ENCODE assay signal across 10 cellular contexts in genomic region chr3:71185733-71186455, GRCh38.
DNase-seq lines count a peak whose midpoint lies in the region; ATAC-seq and TF ChIP-seq lines count a peak whose summit lies in the region.
"Had no signal": no experiment of that assay in that cellular context is flagged by ENCODE, and none has a peak within 500 bp of the region (broad histone marks: within the 10 kb centered on the region; RNA-seq: fewer than 3 reads in every experiment).

No MANE protein-coding gene starts in this region.

- CTCF ChIA-PET in CD8-positive, alpha-beta T cell (lab: Charles Lee), result interaction anchor here (0.6 kb wide), 2 partner anchors 154 to 196 kb away, joined by 3 to 5 read pairs; no protein-coding TSS in a partner anchor

- no peak overlapping the region for H3K4me3 ChIP-seq in CD8-positive, alpha-beta T cell (ENCODE audit: low read depth, low read length)
- H3K4me3 ChIP-seq in thyroid gland (replicated peaks in 1 of 3) (no peak overlapping the region), gastroesophageal sphincter (no peak overlapping the region)

- peaks cover 14% of the 10 kb centered on the region for H3K4me1 ChIP-seq in CD8-positive, alpha-beta T cell (ENCODE audit: insufficient read depth, low read length)
- H3K4me1 ChIP-seq in thyroid gland (peaks cover 0 to under 1% of the 10 kb centered on the region in 2 donors), gastroesophageal sphincter (peaks cover 0 to 1% (median 0%) of the 10 kb centered on the region in 3 donors)

- H3K4me3 Mint-ChIP-seq in CD8-positive, alpha-beta T cell, result no peak overlapping the region
- no peak overlapping the region for H3K4me3 Mint-ChIP-seq in activated T-helper 2 cell treated with anti-CD3 and anti-CD28 coated beads, Interferon-gamma antibody, Interleukin-2, Interleukin-4, amounts not matched to agents 10 μg/mL and 5 μg/mL and 100 μg/mL, durations not matched to agents 14 hours and 24 hours and 36 hours (ENCODE audit: low read depth)

- H3K27me3 ChIP-seq in CD8-positive, alpha-beta T cell (ENCODE audit: insufficient read depth, low read length), result no peaks in the 10 kb centered on the region
- no peaks in the 10 kb centered on the region for H3K27me3 ChIP-seq in thyroid gland
- H3K27me3 ChIP-seq in gastroesophageal sphincter, result no peaks in the 10 kb centered on the region

- no peaks in the 10 kb centered on the region for H3K9me3 Mint-ChIP-seq in CD8-positive, alpha-beta T cell
- peaks cover 8% of the 10 kb centered on the region for H3K9me3 Mint-ChIP-seq in activated T-helper 2 cell treated with anti-CD3 and anti-CD28 coated beads, Interferon-gamma antibody, Interleukin-2, Interleukin-4, amounts not matched to agents 10 μg/mL and 5 μg/mL and 100 μg/mL, durations not matched to agents 14 hours and 24 hours and 36 hours

- peaks cover 42% of the 10 kb centered on the region for H3K4me1 Mint-ChIP-seq in CD8-positive, alpha-beta T cell (ENCODE audit: low read depth)
- H3K4me1 Mint-ChIP-seq in activated T-helper 2 cell treated with anti-CD3 and anti-CD28 coated beads, Interferon-gamma antibody, Interleukin-2, Interleukin-4, amounts not matched to agents 10 μg/mL and 5 μg/mL and 100 μg/mL, durations not matched to agents 14 hours and 24 hours and 36 hours (ENCODE audit: low read depth), result peaks cover 48% of the 10 kb centered on the region

- intact Hi-C loops in CD8-positive, alpha-beta T cell (cut with DNase I, micrococcal nuclease), result loop anchor here in 1 of 2 experiments (5.0 kb wide), 1 partner anchor 41 kb away; no protein-coding TSS in a partner anchor
- intact Hi-C loops in activated T-helper 2 cell treated with anti-CD3 and anti-CD28 coated beads, Interferon-gamma antibody, Interleukin-2, Interleukin-4, amounts not matched to agents 10 μg/mL and 5 μg/mL and 100 μg/mL, durations not matched to agents 14 hours and 24 hours and 36 hours (cut with micrococcal nuclease), result loop anchor here (1.0 to 5.0 kb wide), 4 partner anchors 34 to 396 kb away; partner anchors contain the start of gene FOXP1
- intact Hi-C loops in thyroid gland (cut with DNase I), result no loop called here

- H3K9me3 ChIP-seq in CD8-positive, alpha-beta T cell (ENCODE audit: low read length), result no peaks in the 10 kb centered on the region
- H3K9me3 ChIP-seq in thyroid gland, result no peaks in the 10 kb centered on the region
- H3K9me3 ChIP-seq in gastroesophageal sphincter, result no peaks in the 10 kb centered on the region

- peak; percentile 83 for ATAC-seq in CD8-positive, alpha-beta T cell
- ATAC-seq in HG02678 (IDR thresholded peaks at IDR 0.05; ENCODE audit: unreplicated experiment) (no peak), gastroesophageal sphincter (no peak)

- H3K27ac ChIP-seq in CD8-positive, alpha-beta T cell (ENCODE audit: low read depth, low read length), result no peak overlapping the region
- H3K27ac ChIP-seq in thyroid gland (no peak overlapping the region), gastroesophageal sphincter (no peak overlapping the region)

- H3K27me3 Mint-ChIP-seq in CD8-positive, alpha-beta T cell (ENCODE audit: low read depth), result no peaks in the 10 kb centered on the region
- H3K27me3 Mint-ChIP-seq in activated T-helper 2 cell treated with anti-CD3 and anti-CD28 coated beads, Interferon-gamma antibody, Interleukin-2, Interleukin-4, amounts not matched to agents 10 μg/mL and 5 μg/mL and 100 μg/mL, durations not matched to agents 14 hours and 24 hours and 36 hours (ENCODE audit: low read depth), result no peaks in the 10 kb centered on the region

- 84 to 91% methylated on average over 3 of the region's 3 CpGs for WGBS in thyroid gland, 2 donors
- 50 to 72% methylated on average over 1 to 3 of the region's 3 CpGs for WGBS in gastroesophageal sphincter (ENCODE audit: low coverage in 1 of 2), 2 donors

- peak overlapping the region; percentile 75 for H3K27ac Mint-ChIP-seq in CD8-positive, alpha-beta T cell
- peak overlapping the region; percentile 35 for H3K27ac Mint-ChIP-seq in activated T-helper 2 cell treated with anti-CD3 and anti-CD28 coated beads, Interferon-gamma antibody, Interleukin-2, Interleukin-4, amounts not matched to agents 10 μg/mL and 5 μg/mL and 100 μg/mL, durations not matched to agents 14 hours and 24 hours and 36 hours

- TF ChIP-seq CTCF in CD8-positive, alpha-beta T cell (IDR thresholded peaks at IDR 0.05), result no peak
- TF ChIP-seq CTCF in thyroid gland (IDR thresholded peaks at IDR 0.05) (no peak), gastroesophageal sphincter (IDR thresholded peaks at IDR 0.05) (no peak)

- DNase-seq in CD8-positive, alpha-beta T cell, result peak in 5 of 7 experiments; percentile 3 to 53 (median 38)
- DNase-seq in KBM-7, result peak; percentile 25
- no peak for DNase-seq in activated T-helper 2 cell treated with anti-CD3 and anti-CD28 coated beads, Interferon-gamma antibody, Interleukin-2, Interleukin-4, amounts not matched to agents 10 μg/mL and 5 μg/mL and 100 μg/mL, durations not matched to agents 14 hours and 24 hours and 36 hours (ENCODE audit: low spot score)
- DNase-seq in kidney glomerular epithelial cell (lab: John Stamatoyannopoulos, UW), result peak; percentile 31
- DNase-seq in NCI-H2171 treated with DMSO at 0.1 percent for 48 hours (lab: John Stamatoyannopoulos, UW), result no peak
- DNase-seq in thyroid gland, result no peak
- DNase-seq: GF-D8, NCI-H446 treated with DMSO at 0.1 percent for 48 hours had no signal

- TF ChIP-seq EP300 in gastroesophageal sphincter (IDR thresholded peaks at IDR 0.05), result no peak

- H3K36me3 ChIP-seq in CD8-positive, alpha-beta T cell (ENCODE audit: insufficient read depth, low read length), result no peaks in the 10 kb centered on the region
- H3K36me3 ChIP-seq in thyroid gland (no peaks in the 10 kb centered on the region), gastroesophageal sphincter (no peaks in the 10 kb centered on the region)

- in situ Hi-C loops in KBM-7 (cut with MboI; ENCODE audit: low pct_unique_long_range_greater_than_20kb, low sequenced_read_pairs), result no loop called here

- POLR2A ChIA-PET in CD8-positive, alpha-beta T cell (lab: Charles Lee), result no interaction called here

- H3K36me3 Mint-ChIP-seq in CD8-positive, alpha-beta T cell, result peaks cover 67% of the 10 kb centered on the region
- peaks cover 45% of the 10 kb centered on the region for H3K36me3 Mint-ChIP-seq in activated T-helper 2 cell treated with anti-CD3 and anti-CD28 coated beads, Interferon-gamma antibody, Interleukin-2, Interleukin-4, amounts not matched to agents 10 μg/mL and 5 μg/mL and 100 μg/mL, durations not matched to agents 14 hours and 24 hours and 36 hours (ENCODE audit: low read depth)

- no peak for TF ChIP-seq POLR2A in thyroid gland (IDR thresholded peaks at IDR 0.05)
- no peak for TF ChIP-seq POLR2A in gastroesophageal sphincter (IDR thresholded peaks at IDR 0.05)

Comparison
In these comparisons a context has a peak if more than half of its experiments do, and no peak if none do; other contexts are left out.
1. DNase-seq: peak in CD8-positive, alpha-beta T cell (5 of 7), KBM-7 (single experiment) and kidney glomerular epithelial cell (single experiment); none in activated T-helper 2 cell treated with anti-CD3 and anti-CD28 coated beads, Interferon-gamma antibody, Interleukin-2, Interleukin-4, amounts not matched to agents 10 μg/mL and 5 μg/mL and 100 μg/mL, durations not matched to agents 14 hours and 24 hours and 36 hours (single experiment), NCI-H2171 treated with DMSO at 0.1 percent for 48 hours (single experiment) and thyroid gland (0 of 2).